In genomic region chr2:17754773-17755425, GRCh38 we compare ENCODE assay signal across 8 cellular contexts. TPM values are rescaled to one million over a fixed set of nuclear protein-coding genes. Genes with fewer than 3 reads are reported as not detected.
DNase-seq lines count a peak whose midpoint lies in the region; ATAC-seq and TF ChIP-seq lines count a peak whose summit lies in the region.

No MANE protein-coding gene starts in this region.

- H3K4me1 Mint-ChIP-seq in nephron progenitor cell: peaks cover 62% of the 10 kb centered on the region

- peak overlapping the region; percentile 99 for H3K27ac Mint-ChIP-seq in nephron progenitor cell

- no peak for TF ChIP-seq CTCF in GM06990 (IDR thresholded peaks at IDR 0.05; ENCODE audit: insufficient read depth, low read length, poor library complexity, severe bottlenecking)
- TF ChIP-seq CTCF in colonic mucosa (IDR thresholded peaks at IDR 0.05): no peak
- TF ChIP-seq CTCF in nephron progenitor cell (IDR thresholded peaks at IDR 0.05): no peak

- intact Hi-C loops in colonic mucosa (cut with DNase I): loop anchor here (10.0 kb wide), 1 partner anchor 70 kb away; no protein-coding TSS in a partner anchor
- intact Hi-C loops in sciatic nerve (cut with DNase I): loop anchor here (5.0 kb wide), 1 partner anchor 1263 kb away; no protein-coding TSS in a partner anchor

- no peak for ATAC-seq in sciatic nerve

- H3K27me3 Mint-ChIP-seq in nephron progenitor cell (ENCODE audit: low read depth, poor library complexity): no peaks in the 10 kb centered on the region

- no peaks in the 10 kb centered on the region for H3K9me3 Mint-ChIP-seq in nephron progenitor cell

- peak overlapping the region; percentile 90 for H3K27ac ChIP-seq in colonic mucosa

- H3K4me3 ChIP-seq in GM06990 (replicated peaks; ENCODE audit: low read depth, low read length) (peak overlapping the region; percentile 93), colonic mucosa (peak overlapping the region; percentile 92)

- no peaks in the 10 kb centered on the region for H3K9me3 ChIP-seq in colonic mucosa

- no peaks in the 10 kb centered on the region for H3K36me3 ChIP-seq in GM06990 (ENCODE audit: control insufficient read depth, insufficient read depth, low read length)
- H3K36me3 ChIP-seq in colonic mucosa: no peaks in the 10 kb centered on the region

- DNase-seq in GM06990 (ENCODE audit: extremely low read depth, insufficient read length): no peak
- peak; percentile 48 for DNase-seq in NCI-H1694 treated with DMSO at 0.1 percent for 48 hours (lab: John Stamatoyannopoulos, UW)
- DNase-seq in colonic mucosa: no peak
- no peak for DNase-seq in nephron progenitor cell
- DNase-seq in sciatic nerve (ENCODE audit: low spot score): no peak
- DNase-seq in mucosa of gallbladder (ENCODE audit: low spot score): no peak
- no peak for DNase-seq in activated effector memory CD4-positive, alpha-beta T cell treated with anti-CD3 and anti-CD28 coated beads, Interleukin-2, amount 50 U/mL, for 16 hours
- DNase-seq in GM03348 (ENCODE audit: low spot score): no peak

- H3K4me3 Mint-ChIP-seq in nephron progenitor cell: peak overlapping the region; percentile 94

- H3K9ac ChIP-seq in colonic mucosa (ENCODE audit: low read depth in 2 of 2, low read length in 2 of 2): peak overlapping the region in 1 of 2 donors; percentile 87

- H3K27me3 ChIP-seq in GM06990 (replicated peaks; ENCODE audit: control insufficient read depth, insufficient read depth, low read length): no peaks in the 10 kb centered on the region
- no peaks in the 10 kb centered on the region for H3K27me3 ChIP-seq in colonic mucosa

- H3K4me1 ChIP-seq in colonic mucosa: no peaks in the 10 kb centered on the region

- peaks cover 4% of the 10 kb centered on the region for H3K36me3 Mint-ChIP-seq in nephron progenitor cell (ENCODE audit: low read depth)

RNA-seq across cellular contexts. Expression of gene GEN1, which starts 1.0 kb away (rescaled TPM):
- 10 to 100 TPM; 13.1 to 30.0 TPM for total RNA-seq in colonic mucosa
- total RNA-seq in sciatic nerve: 3.4 TPM
- total RNA-seq in mucosa of gallbladder: 8.6 TPM

RNA-seq across cellular contexts. Expression of gene SMC6, which starts 1.3 kb away (rescaled TPM):
- total RNA-seq in colonic mucosa (10 to 100 TPM; 23.3 to 25.2 TPM), sciatic nerve (23.6 TPM), mucosa of gallbladder (13.9 TPM)
